ENCODE assay signal across 1 cellular context in the genomic region with DNA sequence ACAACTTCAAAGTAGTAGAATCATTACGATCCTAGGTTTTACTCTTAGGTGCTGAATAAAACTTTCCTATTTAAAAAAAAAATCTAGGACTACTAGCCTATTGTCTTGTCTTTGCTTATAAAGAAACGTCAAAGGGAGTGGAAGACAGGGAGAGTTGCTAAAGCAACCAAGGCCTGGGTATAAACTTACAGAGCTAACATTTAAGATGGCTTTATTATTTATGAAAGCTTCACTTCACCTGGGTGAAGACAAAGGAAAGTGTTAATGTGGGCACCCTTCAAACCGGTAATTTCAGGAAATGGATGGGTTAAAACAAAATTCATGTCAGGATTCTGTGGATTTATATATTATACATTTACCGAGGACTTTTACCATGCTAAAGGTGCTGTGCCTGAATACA.
TF ChIP-seq lines count a peak whose summit lies in the region.

No MANE protein-coding gene starts in this region.

TF ChIP-seq in K562, 482 proteins besides CTCF, POLR2A, EP300 and RAD21 (continued from another document):
- TF ChIP-seq BRCA1 (IDR thresholded peaks at IDR 0.05) (no peak), BRCA1 (CRISPR knock-in tag; IDR thresholded peaks at IDR 0.05) (no peak), LARP7 (IDR thresholded peaks at IDR 0.05) (no peak), SMAD4 (CRISPR knock-in tag; conservative IDR thresholded peaks at IDR 0.05) (no peak), RBM15 (IDR thresholded peaks at IDR 0.05; ENCODE audit: insufficient read depth, low read length) (no peak), PURB (CRISPR knock-in tag; IDR thresholded peaks at IDR 0.05; ENCODE audit: low read depth) (no peak)
- TF ChIP-seq, protein P1, sequence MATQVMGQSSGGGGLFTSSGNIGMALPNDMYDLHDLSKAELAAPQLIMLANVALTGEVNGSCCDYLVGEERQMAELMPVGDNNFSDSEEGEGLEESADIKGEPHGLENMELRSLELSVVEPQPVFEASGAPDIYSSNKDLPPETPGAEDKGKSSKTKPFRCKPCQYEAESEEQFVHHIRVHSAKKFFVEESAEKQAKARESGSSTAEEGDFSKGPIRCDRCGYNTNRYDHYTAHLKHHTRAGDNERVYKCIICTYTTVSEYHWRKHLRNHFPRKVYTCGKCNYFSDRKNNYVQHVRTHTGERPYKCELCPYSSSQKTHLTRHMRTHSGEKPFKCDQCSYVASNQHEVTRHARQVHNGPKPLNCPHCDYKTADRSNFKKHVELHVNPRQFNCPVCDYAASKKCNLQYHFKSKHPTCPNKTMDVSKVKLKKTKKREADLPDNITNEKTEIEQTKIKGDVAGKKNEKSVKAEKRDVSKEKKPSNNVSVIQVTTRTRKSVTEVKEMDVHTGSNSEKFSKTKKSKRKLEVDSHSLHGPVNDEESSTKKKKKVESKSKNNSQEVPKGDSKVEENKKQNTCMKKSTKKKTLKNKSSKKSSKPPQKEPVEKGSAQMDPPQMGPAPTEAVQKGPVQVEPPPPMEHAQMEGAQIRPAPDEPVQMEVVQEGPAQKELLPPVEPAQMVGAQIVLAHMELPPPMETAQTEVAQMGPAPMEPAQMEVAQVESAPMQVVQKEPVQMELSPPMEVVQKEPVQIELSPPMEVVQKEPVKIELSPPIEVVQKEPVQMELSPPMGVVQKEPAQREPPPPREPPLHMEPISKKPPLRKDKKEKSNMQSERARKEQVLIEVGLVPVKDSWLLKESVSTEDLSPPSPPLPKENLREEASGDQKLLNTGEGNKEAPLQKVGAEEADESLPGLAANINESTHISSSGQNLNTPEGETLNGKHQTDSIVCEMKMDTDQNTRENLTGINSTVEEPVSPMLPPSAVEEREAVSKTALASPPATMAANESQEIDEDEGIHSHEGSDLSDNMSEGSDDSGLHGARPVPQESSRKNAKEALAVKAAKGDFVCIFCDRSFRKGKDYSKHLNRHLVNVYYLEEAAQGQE (CRISPR knock-in tag; IDR thresholded peaks at IDR 0.05; ENCODE audit: low read depth), result no peak
- TF ChIP-seq, protein P2, sequence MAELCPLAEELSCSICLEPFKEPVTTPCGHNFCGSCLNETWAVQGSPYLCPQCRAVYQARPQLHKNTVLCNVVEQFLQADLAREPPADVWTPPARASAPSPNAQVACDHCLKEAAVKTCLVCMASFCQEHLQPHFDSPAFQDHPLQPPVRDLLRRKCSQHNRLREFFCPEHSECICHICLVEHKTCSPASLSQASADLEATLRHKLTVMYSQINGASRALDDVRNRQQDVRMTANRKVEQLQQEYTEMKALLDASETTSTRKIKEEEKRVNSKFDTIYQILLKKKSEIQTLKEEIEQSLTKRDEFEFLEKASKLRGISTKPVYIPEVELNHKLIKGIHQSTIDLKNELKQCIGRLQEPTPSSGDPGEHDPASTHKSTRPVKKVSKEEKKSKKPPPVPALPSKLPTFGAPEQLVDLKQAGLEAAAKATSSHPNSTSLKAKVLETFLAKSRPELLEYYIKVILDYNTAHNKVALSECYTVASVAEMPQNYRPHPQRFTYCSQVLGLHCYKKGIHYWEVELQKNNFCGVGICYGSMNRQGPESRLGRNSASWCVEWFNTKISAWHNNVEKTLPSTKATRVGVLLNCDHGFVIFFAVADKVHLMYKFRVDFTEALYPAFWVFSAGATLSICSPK (IDR thresholded peaks at IDR 0.05; ENCODE audit: borderline replicate concordance), result no peak
